Comparison of ENCODE assay signal across 8 cellular contexts in genomic region chr13:36344886-36345437, GRCh38. TPM values are rescaled to one million over a fixed set of nuclear protein-coding genes. Genes with fewer than 3 reads are reported as not detected.
DNase-seq lines count a peak whose midpoint lies in the region; FAIRE-seq and TF ChIP-seq lines count a peak whose summit lies in the region.

No MANE protein-coding gene starts in this region.

- dilution Hi-C loops in keratinocyte (cut with MboI; ENCODE audit: extremely low pct_ligation_motif_present, low sequenced_read_pairs): loop anchor here (5.0 kb wide), 1 partner anchor 52 kb away; no protein-coding TSS in a partner anchor

- CTCF ChIA-PET in CD8-positive, alpha-beta memory T cell (lab: Charles Lee): no interaction called here

- peak; percentile 23 for FAIRE-seq in keratinocyte (lab: Jason Lieb, UNC)

- no peaks in the 10 kb centered on the region for H3K9me3 ChIP-seq in CD8-positive, alpha-beta memory T cell (ENCODE audit: low read length)
- H3K9me3 ChIP-seq in HUES48 (ENCODE audit: control insufficient read depth, insufficient read depth, low read length): no peaks in the 10 kb centered on the region
- H3K9me3 ChIP-seq in keratinocyte (ENCODE audit: control insufficient read depth, low read depth, low read length): no peaks in the 10 kb centered on the region

- H3K27ac Mint-ChIP-seq in CD8-positive, alpha-beta memory T cell: peak overlapping the region; percentile 91 to 98 (median 98)

- POLR2A ChIA-PET in CD8-positive, alpha-beta memory T cell (lab: Charles Lee): interaction anchor here (1.3 kb wide), 1 partner anchor 655 kb away, joined by 4 read pairs; the partner anchor contains the start of gene EXOSC8

- no peaks in the 10 kb centered on the region for H3K27me3 ChIP-seq in CD8-positive, alpha-beta memory T cell (ENCODE audit: insufficient read depth, low read length, poor library complexity, severe bottlenecking)
- H3K27me3 ChIP-seq in HUES48 (ENCODE audit: control insufficient read depth, insufficient read depth, low read length) (no peaks in the 10 kb centered on the region), keratinocyte (ENCODE audit: control insufficient read depth, extremely low read depth, insufficient read depth, low read length) (no peaks in the 10 kb centered on the region)

- DNase-seq in CD8-positive, alpha-beta memory T cell: peak in 2 of 5 donors; percentile 48 to 59
- peak; percentile 32 for DNase-seq in amniotic epithelial cell (ENCODE audit: low read depth)
- DNase-seq in keratinocyte (ENCODE audit: low read depth, low spot score): no peak
- peak in 5 of 6 experiments; percentile 2 to 71 (median 52) for DNase-seq in stimulated activated naive CD4-positive, alpha-beta T cell (lab: John Stamatoyannopoulos, UW)
- no peak for DNase-seq in NCI-H1694 (lab: John Stamatoyannopoulos, UW)
- no peak for DNase-seq in iPS-NIHi7 (ENCODE audit: extremely low spot score)
- no peak for DNase-seq in SK-N-DZ (ENCODE audit: low spot score)

- no peaks in the 10 kb centered on the region for H3K9me1 ChIP-seq in keratinocyte (ENCODE audit: control insufficient read depth, extremely low read depth, insufficient read depth, low read length)

- H3K4me3 Mint-ChIP-seq in CD8-positive, alpha-beta memory T cell: peak overlapping the region; percentile 86 to 93 (median 90)

- no peaks in the 10 kb centered on the region for H3K36me3 ChIP-seq in CD8-positive, alpha-beta memory T cell (ENCODE audit: insufficient read depth, low read length)
- H3K36me3 ChIP-seq in HUES48 (ENCODE audit: control insufficient read depth, insufficient read depth, low read length) (no peaks in the 10 kb centered on the region), keratinocyte (ENCODE audit: control insufficient read depth in 2 of 2, extremely low read depth in 1 of 2, insufficient read depth in 2 of 2, low read length in 2 of 2) (no peaks in the 10 kb centered on the region)

- peak overlapping the region; percentile 83 for H3K27ac ChIP-seq in CD8-positive, alpha-beta memory T cell (ENCODE audit: low read depth, low read length)
- H3K27ac ChIP-seq in HUES48 (ENCODE audit: low read depth, low read length) (peak overlapping the region; percentile 88), keratinocyte (ENCODE audit: control insufficient read depth, insufficient read depth, low read length) (peak overlapping the region; percentile 98)

- H3K9ac ChIP-seq in HUES48 (ENCODE audit: low read depth, low read length) (peak overlapping the region; percentile 94), keratinocyte (ENCODE audit: control insufficient read depth, extremely low read depth, insufficient read depth, low read length) (peak overlapping the region; percentile 97)

- H3K27me3 Mint-ChIP-seq in CD8-positive, alpha-beta memory T cell: peaks cover 25 to 35% of the 10 kb centered on the region in 2 donors

- H3K4me1 Mint-ChIP-seq in CD8-positive, alpha-beta memory T cell: peaks cover 28 to 32% (median 30%) of the 10 kb centered on the region in 3 donors

- peaks cover 48% of the 10 kb centered on the region for H3K79me2 ChIP-seq in keratinocyte (ENCODE audit: control insufficient read depth, insufficient read depth, low read length)

- peak overlapping the region; percentile 95 for H2AFZ ChIP-seq in keratinocyte (ENCODE audit: control insufficient read depth, low read length)

- peaks cover 10% of the 10 kb centered on the region for H3K4me1 ChIP-seq in CD8-positive, alpha-beta memory T cell (ENCODE audit: insufficient read depth, low read length)
- H3K4me1 ChIP-seq in HUES48 (ENCODE audit: control insufficient read depth, insufficient read depth, low read length) (peaks cover 31% of the 10 kb centered on the region), keratinocyte (ENCODE audit: control insufficient read depth, extremely low read depth, insufficient read depth, low read length) (peaks cover 19% of the 10 kb centered on the region)

- peaks cover 0 to 6% (median 0%) of the 10 kb centered on the region in 5 donors for H3K9me3 Mint-ChIP-seq in CD8-positive, alpha-beta memory T cell

- no peak for TF ChIP-seq CTCF in keratinocyte (optimal IDR thresholded peaks at IDR 0.05 in 1 of 3, IDR thresholded peaks at IDR 0.05 in 1 of 3, conservative IDR thresholded peaks at IDR 0.05 in 1 of 3; ENCODE audit: extremely low read depth in 1 of 3, insufficient read depth in 2 of 3, low read length in 3 of 3)

- peak overlapping the region; percentile 77 for H3K4me2 ChIP-seq in keratinocyte (ENCODE audit: control insufficient read depth, extremely low read depth, insufficient read depth, low read depth, low read length)

- peak overlapping the region; percentile 78 for H3K4me3 ChIP-seq in CD8-positive, alpha-beta memory T cell (ENCODE audit: low read length)
- H3K4me3 ChIP-seq in HUES48 (ENCODE audit: low read depth, low read length): peak overlapping the region; percentile 83
- H3K4me3 ChIP-seq in keratinocyte (ENCODE audit: control insufficient read depth in 2 of 3, extremely low read depth in 1 of 3, insufficient read depth in 2 of 3, low read depth in 1 of 3, low read length in 3 of 3): peak overlapping the region; percentile 57 to 92 (median 88)

- no peaks in the 10 kb centered on the region for H4K20me1 ChIP-seq in keratinocyte (ENCODE audit: control insufficient read depth, extremely low read depth, insufficient read depth, low read length)

- peaks cover 0 to 5% (median 0%) of the 10 kb centered on the region in 3 donors for H3K36me3 Mint-ChIP-seq in CD8-positive, alpha-beta memory T cell

RNA-seq across cellular contexts. Expression of gene SPART, which starts 1.2 kb away (rescaled TPM):
- 10 to 100 TPM in 1 of 2 experiments, 1 to 10 TPM in 1; 9.2 to 10.8 TPM for total RNA-seq in CD8-positive, alpha-beta memory T cell
- polyA plus RNA-seq in CD8-positive, alpha-beta memory T cell: 22.6 TPM
- polyA plus RNA-seq in keratinocyte: 27.6 to 40.2 TPM (median 35.5 TPM) in 3 replicates
- 131 TPM for polyA plus RNA-seq in keratinocyte (2011; ENCODE audit: low read depth)
- polyA plus RNA-seq in keratinocyte (2011; cell fraction: cytosol; rRNA removed): 25.7 and 46.8 TPM in 2 replicates
- 38.7 and 45.4 TPM in 2 replicates for polyA plus RNA-seq in keratinocyte (2011; cell fraction: nucleus; rRNA removed)
- polyA plus RNA-seq in keratinocyte (2012; ENCODE audit: low replicate concordance): 29.3 and 37.2 TPM in 2 replicates
- polyA minus RNA-seq in keratinocyte: 13.2 to 44.1 TPM (median 27.3 TPM) in 3 replicates
- polyA minus RNA-seq in keratinocyte (2011; cell fraction: cytosol; rRNA and poly(A)+ RNA removed): 13.8 TPM
- polyA minus RNA-seq in keratinocyte (2011; cell fraction: nucleus; rRNA and poly(A)+ RNA removed): 17.5 and 25.0 TPM in 2 replicates
- 73.8 and 95.2 TPM in 2 replicates for polyA plus RNA-seq in SK-N-DZ (2014; cell fraction: cytosol; rRNA removed)
- 45.8 and 72.3 TPM in 2 replicates for polyA plus RNA-seq in SK-N-DZ (2014; cell fraction: nucleus; rRNA removed)

RNA-seq across cellular contexts. Expression of gene CCDC169, which starts 47.3 kb away (rescaled TPM):
- not detected for total RNA-seq in CD8-positive, alpha-beta memory T cell
- not detected for polyA plus RNA-seq in CD8-positive, alpha-beta memory T cell
- polyA plus RNA-seq in keratinocyte: 0.17 to 0.46 TPM (median 0.37 TPM) in 3 replicates
- polyA plus RNA-seq in keratinocyte (2011; ENCODE audit: low read depth): 0.36 TPM
- polyA plus RNA-seq in keratinocyte (2011; cell fraction: cytosol; rRNA removed): 0.29 and 0.64 TPM in 2 replicates
- 0.25 and 0.43 TPM in 2 replicates for polyA plus RNA-seq in keratinocyte (2011; cell fraction: nucleus; rRNA removed)
- polyA plus RNA-seq in keratinocyte (2012; ENCODE audit: low replicate concordance): 0.14 and 0.45 TPM in 2 replicates
- 0.13 to 0.42 TPM (median 0.16 TPM) in 3 replicates for polyA minus RNA-seq in keratinocyte
- not detected for polyA minus RNA-seq in keratinocyte (2011; cell fraction: cytosol; rRNA and poly(A)+ RNA removed)
- polyA minus RNA-seq in keratinocyte (2011; cell fraction: nucleus; rRNA and poly(A)+ RNA removed): 0.32 and 1.4 TPM in 2 replicates
- polyA plus RNA-seq in SK-N-DZ (2014; cell fraction: cytosol; rRNA removed): 7.0 and 7.2 TPM in 2 replicates
- 5.0 and 10.0 TPM in 2 replicates for polyA plus RNA-seq in SK-N-DZ (2014; cell fraction: nucleus; rRNA removed)

Comparison
In these comparisons a context has a peak if more than half of its experiments do, and no peak if none do; other contexts are left out.
1. DNase-seq: peak in amniotic epithelial cell (single experiment) and stimulated activated naive CD4-positive, alpha-beta T cell (5 of 6); none in keratinocyte (single experiment), NCI-H1694 (single experiment), iPS-NIHi7 (single experiment) and SK-N-DZ (single experiment).
2. Peak in every context shown above with its lines, with median percentiles within 50 percentile points of each other: H3K27ac ChIP-seq and H3K4me3 ChIP-seq.